ENCODE assay signal across 21 cellular contexts in genomic region chr1:15718199-15718601, GRCh38. TPM values are rescaled to one million over a fixed set of nuclear protein-coding genes. Genes with fewer than 3 reads are reported as not detected.
DNase-seq lines count a peak whose midpoint lies in the region; ATAC-seq, FAIRE-seq and TF ChIP-seq lines count a peak whose summit lies in the region.
"Had no signal": no experiment of that assay in that cellular context is flagged by ENCODE, and none has a peak within 500 bp of the region (broad histone marks: within the 10 kb centered on the region; RNA-seq: fewer than 3 reads in every experiment).

No MANE protein-coding gene starts in this region.

- H3K27ac ChIP-seq in H1 (ENCODE audit: low read depth, low read length) (no peak overlapping the region), left ventricle myocardium inferior (replicated peaks) (peak overlapping the region; percentile 87), stomach smooth muscle (ENCODE audit: low read length) (peak overlapping the region; percentile 75), coronary artery (no peak overlapping the region)
- H3K27ac ChIP-seq: VCaP had no signal

- H3K27ac Mint-ChIP-seq in activated CD8-positive, alpha-beta T cell treated with anti-CD3 and anti-CD28 coated beads, Interleukin-2, amount 10 ng/mL, durations not matched to agents 7 days and 5 days = no peak overlapping the region
- H3K27ac Mint-ChIP-seq: activated CD4-positive, alpha-beta T cell treated with anti-CD3 and anti-CD28 coated beads, Interleukin-2, amount 10 ng/mL, durations not matched to agents 24 days and 14 days; activated naive CD8-positive, alpha-beta T cell treated with anti-CD3 and anti-CD28 coated beads, Interleukin-2, amount 10 ng/mL, durations not matched to agents 7 days and 5 days; T-helper 17 cell had no signal

- H3K4me3 Mint-ChIP-seq in activated CD8-positive, alpha-beta T cell treated with anti-CD3 and anti-CD28 coated beads, Interleukin-2, amount 10 ng/mL, durations not matched to agents 7 days and 5 days = no peak overlapping the region
- H3K4me3 Mint-ChIP-seq: activated CD4-positive, alpha-beta T cell treated with anti-CD3 and anti-CD28 coated beads, Interleukin-2, amount 10 ng/mL, durations not matched to agents 24 days and 14 days; activated naive CD8-positive, alpha-beta T cell treated with anti-CD3 and anti-CD28 coated beads, Interleukin-2, amount 10 ng/mL, durations not matched to agents 7 days and 5 days; CD4-positive, alpha-beta memory T cell; T-helper 17 cell had no signal

- CTCF ChIA-PET in H1 (lab: Charles Lee; ENCODE audit: partially characterized antibody) = interaction anchor here (1.0 to 3.6 kb wide), 5 partner anchors 10 to 108 kb away, joined by 3 to 12 read pairs (median 4); no protein-coding TSS in a partner anchor
- CTCF ChIA-PET in activated CD8-positive, alpha-beta T cell treated with anti-CD3 and anti-CD28 coated beads, Interleukin-2, amount 10 ng/mL, durations not matched to agents 7 days and 5 days (lab: Charles Lee) = no interaction called here

- H3K4me1 ChIP-seq in H1 (replicated peaks in 1 of 4; ENCODE audit: control insufficient read depth in 3 of 4, insufficient read depth in 4 of 4, low read length in 3 of 4) = no peaks in the 10 kb centered on the region
- peaks cover 86% of the 10 kb centered on the region for H3K4me1 ChIP-seq in left ventricle myocardium inferior
- peaks cover 45% of the 10 kb centered on the region for H3K4me1 ChIP-seq in stomach smooth muscle (ENCODE audit: control insufficient read depth, insufficient read depth, low read length)

- no peak for FAIRE-seq in H1 (lab: Jason Lieb, UNC)
- FAIRE-seq: colon had no signal

- POLR2A ChIA-PET in H1 (lab: Charles Lee; ENCODE audit: partially characterized antibody) = interaction anchor here (0.7 kb wide), 1 partner anchor 20 kb away, joined by 3 read pairs; no protein-coding TSS in a partner anchor
- POLR2A ChIA-PET in activated CD8-positive, alpha-beta T cell treated with anti-CD3 and anti-CD28 coated beads, Interleukin-2, amount 10 ng/mL, durations not matched to agents 7 days and 5 days (lab: Charles Lee) = interaction anchor here (1.1 kb wide), 1 partner anchor 16 kb away, joined by 3 read pairs; no protein-coding TSS in a partner anchor

- H3K27me3 ChIP-seq in H1 (replicated peaks in 1 of 4; ENCODE audit: control insufficient read depth in 3 of 4, extremely low read depth in 1 of 4, insufficient read depth in 3 of 4, low read length in 3 of 4) (no peaks in the 10 kb centered on the region; a peak in 1 of 7 replicates), left ventricle myocardium inferior (ENCODE audit: low read depth) (no peaks in the 10 kb centered on the region), stomach smooth muscle (ENCODE audit: control insufficient read depth in 1 of 2, insufficient read depth in 2 of 2, low read length in 2 of 2) (no peaks in the 10 kb centered on the region)

- no peaks in the 10 kb centered on the region for H3K79me2 ChIP-seq in H1 (ENCODE audit: control insufficient read depth in 1 of 2, insufficient read depth in 2 of 2, low read length in 2 of 2)

- no peak overlapping the region for H2BK12ac ChIP-seq in H1 (ENCODE audit: low read depth, low read length)

- peaks cover 2% of the 10 kb centered on the region for H3K4me1 Mint-ChIP-seq in activated CD8-positive, alpha-beta T cell treated with anti-CD3 and anti-CD28 coated beads, Interleukin-2, amount 10 ng/mL, durations not matched to agents 7 days and 5 days (ENCODE audit: low read depth)
- H3K4me1 Mint-ChIP-seq: activated CD4-positive, alpha-beta T cell treated with anti-CD3 and anti-CD28 coated beads, Interleukin-2, amount 10 ng/mL, durations not matched to agents 24 days and 14 days; activated naive CD8-positive, alpha-beta T cell treated with anti-CD3 and anti-CD28 coated beads, Interleukin-2, amount 10 ng/mL, durations not matched to agents 7 days and 5 days; CD4-positive, alpha-beta memory T cell had no signal

- H3K4ac ChIP-seq in H1 (replicated peaks; ENCODE audit: insufficient read length, low read depth, low read length) = no peak overlapping the region

- H2BK20ac ChIP-seq in H1 (ENCODE audit: low read length) = no peak overlapping the region

- no peak for TF ChIP-seq POLR2A in H1 (IDR thresholded peaks at IDR 0.05; ENCODE audit: control extremely low read depth in 1 of 2, low read depth in 2 of 2, low read length in 2 of 2)

- H2BK120ac ChIP-seq in H1 (replicated peaks; ENCODE audit: low read depth, low read length) = no peak overlapping the region

- H3K23ac ChIP-seq in H1 (ENCODE audit: insufficient read length) = no peak overlapping the region

- intact Hi-C loops in left ventricle myocardium inferior (cut with micrococcal nuclease) = no loop called here

- H3K23me2 ChIP-seq in H1 (ENCODE audit: low read depth, low read length) = no peaks in the 10 kb centered on the region

- H3K56ac ChIP-seq in H1 (replicated peaks; ENCODE audit: insufficient read length, low read depth, low read length) = no peak overlapping the region

- peaks cover 0 to 14% (median 6%) of the 10 kb centered on the region in 4 experiments; a peak in 4 of 8 replicates for H3K36me3 ChIP-seq in H1 (ENCODE audit: control insufficient read depth in 2 of 4, insufficient read depth in 4 of 4, low read length in 3 of 4)
- H3K36me3 ChIP-seq in left ventricle myocardium inferior = peaks cover 72% of the 10 kb centered on the region
- H3K36me3 ChIP-seq in stomach smooth muscle (ENCODE audit: control insufficient read depth in 2 of 2, insufficient read depth in 2 of 2, low read length in 2 of 2) = peaks cover 32 to 35% of the 10 kb centered on the region in 2 donors

- WGBS in H1 (ENCODE audit: extremely low coverage in 1 of 2, insufficient coverage in 1 of 2, insufficient read length in 1 of 2, insufficient replicate concordance in 2 of 2, low coverage in 1 of 2, low lambda C conversion rate in 2 of 2, missing lambda C conversion rate in 1 of 2), 2 experiments = 99% methylated on average over 8 of the region's 8 CpGs; no CpG with 5 or more reads in 1 of the 2 experiments

- H3K4me2 ChIP-seq in H1 (ENCODE audit: insufficient read depth in 1 of 2, low read depth in 2 of 2, low read length in 2 of 2) = no peak overlapping the region

- no peak overlapping the region for H4K91ac ChIP-seq in H1 (replicated peaks; ENCODE audit: insufficient read length, low read length)

- no peak overlapping the region for H2BK15ac ChIP-seq in H1 (ENCODE audit: low read length)

- H3K14ac ChIP-seq in H1 (ENCODE audit: insufficient read length) = no peak overlapping the region

- H3K9ac ChIP-seq in H1 (replicated peaks in 1 of 4; ENCODE audit: extremely low read depth in 1 of 4, low read depth in 3 of 4, low read length in 3 of 4) (no peak overlapping the region), stomach smooth muscle (ENCODE audit: low read length in 2 of 2) (no peak overlapping the region)

- H4K20me1 ChIP-seq in H1 (replicated peaks in 1 of 2; ENCODE audit: control insufficient read depth in 1 of 2, insufficient read depth in 2 of 2, low read length in 2 of 2) = peaks cover 0 to 5% of the 10 kb centered on the region in 2 experiments

- TF ChIP-seq EP300 in H1 (IDR thresholded peaks at IDR 0.05; ENCODE audit: borderline replicate concordance in 1 of 2, low read depth in 2 of 2, low read length in 2 of 2) = no peak

- DNase-seq in H1 (ENCODE audit: low read depth in 1 of 2, low spot score in 2 of 2) (no peak), left ventricle myocardium inferior (no peak), myocyte (ENCODE audit: low read depth) (peak; percentile 89), cerebellar nuclear complex (lab: John Stamatoyannopoulos, UW) (no peak), coronary artery (ENCODE audit: low spot score) (no peak)
- no peak for DNase-seq in activated CD8-positive, alpha-beta T cell treated with anti-CD3 and anti-CD28 coated beads, Interleukin-2, amount 10 ng/mL, durations not matched to agents 7 days and 5 days
- DNase-seq: activated CD4-positive, alpha-beta T cell treated with anti-CD3 and anti-CD28 coated beads, Interleukin-2, amount 10 ng/mL, durations not matched to agents 24 days and 14 days; activated effector memory CD4-positive, alpha-beta T cell treated with Interleukin-2 at 50 U/mL for 16 hours; activated naive CD8-positive, alpha-beta T cell treated with anti-CD3 and anti-CD28 coated beads, Interleukin-2, amount 10 ng/mL, durations not matched to agents 7 days and 5 days; CD4-positive, alpha-beta memory T cell; left colon; nucleus accumbens; stimulated activated CD4-positive, alpha-beta T cell treated with anti-CD3 and anti-CD28 coated beads, Interleukin-15, amount 100 ng/mL, for 24 hours; T-helper 17 cell had no signal

- H2BK5ac ChIP-seq in H1 (ENCODE audit: low read depth, low read length) = peak overlapping the region; percentile 83; the same call in 1 of the 2 replicates

- no peaks in the 10 kb centered on the region for H3K9me3 Mint-ChIP-seq in activated CD8-positive, alpha-beta T cell treated with anti-CD3 and anti-CD28 coated beads, Interleukin-2, amount 10 ng/mL, durations not matched to agents 7 days and 5 days (ENCODE audit: insufficient read depth)
- H3K9me3 Mint-ChIP-seq: activated CD4-positive, alpha-beta T cell treated with anti-CD3 and anti-CD28 coated beads, Interleukin-2, amount 10 ng/mL, durations not matched to agents 24 days and 14 days; activated naive CD8-positive, alpha-beta T cell treated with anti-CD3 and anti-CD28 coated beads, Interleukin-2, amount 10 ng/mL, durations not matched to agents 7 days and 5 days; CD4-positive, alpha-beta memory T cell had no signal

- H3K79me1 ChIP-seq in H1 (ENCODE audit: low read depth, low read length) = peaks cover 2% of the 10 kb centered on the region; the same call in 1 of the 2 replicates

- no peak overlapping the region for H2AK5ac ChIP-seq in H1 (ENCODE audit: low read depth, low read length)

- no peak for TF ChIP-seq RAD21 in H1 (IDR thresholded peaks at IDR 0.05 in 1 of 2, conservative IDR thresholded peaks at IDR 0.05 in 1 of 2; ENCODE audit: low read depth in 2 of 2, low read length in 2 of 2)

- H3K36me3 Mint-ChIP-seq in activated CD8-positive, alpha-beta T cell treated with anti-CD3 and anti-CD28 coated beads, Interleukin-2, amount 10 ng/mL, durations not matched to agents 7 days and 5 days (ENCODE audit: low read depth) = peaks cover 21% of the 10 kb centered on the region

- no peak overlapping the region for H2AFZ ChIP-seq in H1 (ENCODE audit: low read length)

- H3K9me3 ChIP-seq in H1 (ENCODE audit: insufficient read depth in 2 of 2, low read depth in 1 of 2, low read length in 1 of 2) (no peaks in the 10 kb centered on the region), left ventricle myocardium inferior (replicated peaks) (no peaks in the 10 kb centered on the region), stomach smooth muscle (ENCODE audit: control insufficient read depth in 2 of 2, low read length in 2 of 2) (no peaks in the 10 kb centered on the region)

- no peak overlapping the region for H3K4me3 ChIP-seq in H1 (ENCODE audit: extremely low read depth in 1 of 4, insufficient read depth in 2 of 4, low read depth in 3 of 4, low read length in 4 of 4)
- no peak overlapping the region for H3K4me3 ChIP-seq in left ventricle myocardium inferior
- H3K4me3 ChIP-seq in stomach smooth muscle (ENCODE audit: low read length in 2 of 2) = no peak overlapping the region
- H3K4me3 ChIP-seq in coronary artery = no peak overlapping the region

- no peak for ATAC-seq in activated CD8-positive, alpha-beta T cell treated with anti-CD3 and anti-CD28 coated beads, Interleukin-2, amount 10 ng/mL, durations not matched to agents 7 days and 5 days
- ATAC-seq: HCT116, left colon, Panc1, T-helper 17 cell had no signal

- TF ChIP-seq CTCF in H1 (IDR thresholded peaks at IDR 0.05; ENCODE audit: control extremely low read depth in 1 of 3, insufficient read depth in 1 of 3, low read depth in 1 of 3, low read length in 3 of 3) (no peak), left ventricle myocardium inferior (IDR thresholded peaks at IDR 0.05; ENCODE audit: borderline replicate concordance) (no peak), coronary artery (IDR thresholded peaks at IDR 0.05) (no peak)

- no peak overlapping the region for H4K8ac ChIP-seq in H1 (ENCODE audit: extremely low read depth, insufficient read depth, low read length)

- no peaks in the 10 kb centered on the region for H3K27me3 Mint-ChIP-seq in activated CD8-positive, alpha-beta T cell treated with anti-CD3 and anti-CD28 coated beads, Interleukin-2, amount 10 ng/mL, durations not matched to agents 7 days and 5 days (ENCODE audit: low read depth)
- H3K27me3 Mint-ChIP-seq: activated CD4-positive, alpha-beta T cell treated with anti-CD3 and anti-CD28 coated beads, Interleukin-2, amount 10 ng/mL, durations not matched to agents 24 days and 14 days; activated naive CD8-positive, alpha-beta T cell treated with anti-CD3 and anti-CD28 coated beads, Interleukin-2, amount 10 ng/mL, durations not matched to agents 7 days and 5 days; CD4-positive, alpha-beta memory T cell; T-helper 17 cell had no signal

- H4K5ac ChIP-seq in H1 (ENCODE audit: insufficient read length, low read depth, low read length) = no peak overlapping the region

- no peak overlapping the region for H3K18ac ChIP-seq in H1 (ENCODE audit: extremely low read depth, low read length)

RNA-seq across cellular contexts. Expression of gene SLC25A34, which starts 17.9 kb away (rescaled TPM):
- 0.48 and 0.50 TPM in 2 replicates for total RNA-seq in H1 (2021; fragmentation: NEBNext Ultra II Directional; extraction: Animal tissue kit (Norgen Biotek cat#: 25700))
- 0.62 and 0.75 TPM in 2 replicates for polyA plus RNA-seq in H1 (2011; rRNA removed)
- polyA plus RNA-seq in H1 (2011; cell fraction: cytosol; rRNA removed) = 0.71 TPM
- polyA plus RNA-seq in H1 (2011; cell fraction: nucleus; rRNA removed) = 1.6 TPM
- 0.37 to 0.81 TPM (median 0.54 TPM) in 4 replicates for polyA plus RNA-seq in H1 (2012, experiment 1 of 2)
- 0.28 TPM for polyA plus RNA-seq in H1 (2012, experiment 2 of 2)
- polyA plus RNA-seq in H1 (2013, experiment 1 of 2) = 0.81 TPM
- polyA plus RNA-seq in H1 (2013, experiment 2 of 2) = 0.39 TPM
- 0.07 and 0.22 TPM in 2 replicates for polyA minus RNA-seq in H1 (2011; rRNA and poly(A)+ RNA removed)
- polyA minus RNA-seq in H1 (2011; cell fraction: cytosol; rRNA and poly(A)+ RNA removed) = not detected
- polyA minus RNA-seq in H1 (2011; cell fraction: nucleus; rRNA and poly(A)+ RNA removed) = 0.70 TPM
- total RNA-seq in left ventricle myocardium inferior = 34.0 TPM
- 5.2 and 13.0 TPM in 2 replicates for total RNA-seq in myocyte
- 3.2 TPM for polyA plus RNA-seq in myocyte (2012)
- 1 to 10 TPM; 1.6 TPM for total RNA-seq in activated CD8-positive, alpha-beta T cell treated with anti-CD3 and anti-CD28 coated beads, Interleukin-2, amount 10 ng/mL, durations not matched to agents 7 days and 5 days

RNA-seq across cellular contexts. Expression of gene TMEM82, which starts 24.1 kb away (rescaled TPM):
- total RNA-seq in H1 (2021; fragmentation: NEBNext Ultra II Directional; extraction: Animal tissue kit (Norgen Biotek cat#: 25700)) = 0.21 and 0.32 TPM in 2 replicates
- 2.1 and 3.5 TPM in 2 replicates for polyA plus RNA-seq in H1 (2011; rRNA removed)
- 1.5 TPM for polyA plus RNA-seq in H1 (2011; cell fraction: cytosol; rRNA removed)
- polyA plus RNA-seq in H1 (2011; cell fraction: nucleus; rRNA removed) = 2.0 TPM
- polyA plus RNA-seq in H1 (2012, experiment 1 of 2) = 0.46 to 1.7 TPM (median 1.1 TPM) in 4 replicates
- polyA plus RNA-seq in H1 (2012, experiment 2 of 2) = 0.91 TPM
- polyA plus RNA-seq in H1 (2013, experiment 1 of 2) = 0.73 TPM
- polyA plus RNA-seq in H1 (2013, experiment 2 of 2) = 0.66 TPM
- polyA minus RNA-seq in H1 (2011; rRNA and poly(A)+ RNA removed) = 0.19 and 0.61 TPM in 2 replicates
- 1.5 TPM for polyA minus RNA-seq in H1 (2011; cell fraction: cytosol; rRNA and poly(A)+ RNA removed)
- 1.1 TPM for polyA minus RNA-seq in H1 (2011; cell fraction: nucleus; rRNA and poly(A)+ RNA removed)
- total RNA-seq in left ventricle myocardium inferior (not detected), myocyte (not detected in 2 replicates)
- not detected for polyA plus RNA-seq in myocyte (2012)
- not detected for total RNA-seq in activated CD8-positive, alpha-beta T cell treated with anti-CD3 and anti-CD28 coated beads, Interleukin-2, amount 10 ng/mL, durations not matched to agents 7 days and 5 days
- total RNA-seq: activated CD4-positive, alpha-beta T cell treated with anti-CD3 and anti-CD28 coated beads, Interleukin-2, amount 10 ng/mL, durations not matched to agents 24 days and 14 days; activated naive CD8-positive, alpha-beta T cell treated with anti-CD3 and anti-CD28 coated beads, Interleukin-2, amount 10 ng/mL, durations not matched to agents 7 days and 5 days; CD4-positive, alpha-beta memory T cell; MCF 10A; NCI-H460; T-helper 17 cell had no signal
- polyA plus RNA-seq: CD4-positive, alpha-beta memory T cell had no signal

RNA-seq across cellular contexts. Expression of gene PLEKHM2, which starts 34.1 kb away (rescaled TPM):
- total RNA-seq in H1 (2021; fragmentation: NEBNext Ultra II Directional; extraction: Animal tissue kit (Norgen Biotek cat#: 25700)) = 47.6 and 47.9 TPM in 2 replicates
- polyA plus RNA-seq in H1 (2011; rRNA removed) = 38.3 and 52.7 TPM in 2 replicates
- 38.9 TPM for polyA plus RNA-seq in H1 (2011; cell fraction: cytosol; rRNA removed)
- 73.0 TPM for polyA plus RNA-seq in H1 (2011; cell fraction: nucleus; rRNA removed)
- 22.0 to 43.3 TPM (median 40.8 TPM) in 4 replicates for polyA plus RNA-seq in H1 (2012, experiment 1 of 2)
- 36.7 TPM for polyA plus RNA-seq in H1 (2012, experiment 2 of 2)
- polyA plus RNA-seq in H1 (2013, experiment 1 of 2) = 33.0 TPM
- polyA plus RNA-seq in H1 (2013, experiment 2 of 2) = 33.2 TPM
- 23.2 and 25.2 TPM in 2 replicates for polyA minus RNA-seq in H1 (2011; rRNA and poly(A)+ RNA removed)
- 30.7 TPM for polyA minus RNA-seq in H1 (2011; cell fraction: cytosol; rRNA and poly(A)+ RNA removed)
- polyA minus RNA-seq in H1 (2011; cell fraction: nucleus; rRNA and poly(A)+ RNA removed) = 20.5 TPM
- total RNA-seq in left ventricle myocardium inferior (90.3 TPM), myocyte (80.3 and 90.4 TPM in 2 replicates)
- polyA plus RNA-seq in myocyte (2012) = 86.9 TPM
- 10 to 100 TPM; 51.0 to 52.6 TPM for total RNA-seq in activated CD8-positive, alpha-beta T cell treated with anti-CD3 and anti-CD28 coated beads, Interleukin-2, amount 10 ng/mL, durations not matched to agents 7 days and 5 days

RNA-seq across cellular contexts. Expression of gene FBLIM1, which starts 40.4 kb away (rescaled TPM):
- total RNA-seq in H1 (2021; fragmentation: NEBNext Ultra II Directional; extraction: Animal tissue kit (Norgen Biotek cat#: 25700)) = 63.2 and 66.6 TPM in 2 replicates
- polyA plus RNA-seq in H1 (2011; rRNA removed) = 66.7 and 99.1 TPM in 2 replicates
- polyA plus RNA-seq in H1 (2011; cell fraction: cytosol; rRNA removed) = 86.2 TPM
- 79.6 TPM for polyA plus RNA-seq in H1 (2011; cell fraction: nucleus; rRNA removed)
- polyA plus RNA-seq in H1 (2012, experiment 1 of 2) = 56.8 to 78.0 TPM (median 64.4 TPM) in 4 replicates
- polyA plus RNA-seq in H1 (2012, experiment 2 of 2) = 50.3 TPM
- 62.3 TPM for polyA plus RNA-seq in H1 (2013, experiment 1 of 2)
- polyA plus RNA-seq in H1 (2013, experiment 2 of 2) = 57.2 TPM
- polyA minus RNA-seq in H1 (2011; rRNA and poly(A)+ RNA removed) = 25.8 and 31.1 TPM in 2 replicates
- polyA minus RNA-seq in H1 (2011; cell fraction: cytosol; rRNA and poly(A)+ RNA removed) = 34.8 TPM
- 44.5 TPM for polyA minus RNA-seq in H1 (2011; cell fraction: nucleus; rRNA and poly(A)+ RNA removed)
- total RNA-seq in left ventricle myocardium inferior (89.1 TPM), myocyte (38.8 and 103 TPM in 2 replicates)
- polyA plus RNA-seq in myocyte (2012) = 33.0 TPM
- not detected for total RNA-seq in activated CD8-positive, alpha-beta T cell treated with anti-CD3 and anti-CD28 coated beads, Interleukin-2, amount 10 ng/mL, durations not matched to agents 7 days and 5 days
- total RNA-seq: activated CD4-positive, alpha-beta T cell treated with anti-CD3 and anti-CD28 coated beads, Interleukin-2, amount 10 ng/mL, durations not matched to agents 24 days and 14 days; CD4-positive, alpha-beta memory T cell had no signal
- polyA plus RNA-seq: CD4-positive, alpha-beta memory T cell had no signal

Comparison
In these comparisons a context has a peak if more than half of its experiments do, and no peak if none do; other contexts are left out.
1. H3K27ac ChIP-seq: peak in left ventricle myocardium inferior (single experiment) and stomach smooth muscle (single experiment); none in H1 (single experiment) and coronary artery (0 of 2).